Comparison of ENCODE assay signal across 11 cellular contexts in genomic region chr7:76283254-76284159, GRCh38. TPM values are rescaled to one million over a fixed set of nuclear protein-coding genes. Genes with fewer than 3 reads are reported as not detected.
DNase-seq lines count a peak whose midpoint lies in the region; ATAC-seq and TF ChIP-seq lines count a peak whose summit lies in the region.
"Had no signal": no experiment of that assay in that cellular context is flagged by ENCODE, and none has a peak within 500 bp of the region (broad histone marks: within the 10 kb centered on the region; RNA-seq: fewer than 3 reads in every experiment).

No MANE protein-coding gene starts in this region.

- H3K27ac Mint-ChIP-seq in activated CD4-positive, alpha-beta T cell treated with anti-CD3 and anti-CD28 coated beads, Interleukin-2, amount 10 ng/mL, durations not matched to agents 7 days and 5 days = no peak overlapping the region
- H3K27ac Mint-ChIP-seq in WTC11 = no peak overlapping the region
- H3K27ac Mint-ChIP-seq in stimulated activated naive B cell treated with anti-CD40 and anti-IgM and Interleukin-4, amounts not matched to agents 10 μg/mL and 1 μg/mL and 100 μg/mL, for 72 hours = no peak overlapping the region

- H3K4me3 Mint-ChIP-seq in activated CD4-positive, alpha-beta T cell treated with anti-CD3 and anti-CD28 coated beads, Interleukin-2, amount 10 ng/mL, durations not matched to agents 7 days and 5 days = peak overlapping the region; percentile 47
- H3K4me3 Mint-ChIP-seq in WTC11 = peak overlapping the region; percentile 72
- peak overlapping the region; percentile 61 to 68 for H3K4me3 Mint-ChIP-seq in stimulated activated naive B cell treated with anti-CD40 and anti-IgM and Interleukin-4, amounts not matched to agents 10 μg/mL and 1 μg/mL and 100 μg/mL, for 72 hours

- peaks cover 14% of the 10 kb centered on the region for H3K4me1 Mint-ChIP-seq in activated CD4-positive, alpha-beta T cell treated with anti-CD3 and anti-CD28 coated beads, Interleukin-2, amount 10 ng/mL, durations not matched to agents 7 days and 5 days
- peaks cover 19% of the 10 kb centered on the region for H3K4me1 Mint-ChIP-seq in WTC11
- peaks cover 16 to 19% of the 10 kb centered on the region in 2 donors for H3K4me1 Mint-ChIP-seq in stimulated activated naive B cell treated with anti-CD40 and anti-IgM and Interleukin-4, amounts not matched to agents 10 μg/mL and 1 μg/mL and 100 μg/mL, for 72 hours

- no peak for ATAC-seq in WTC11
- no peak for ATAC-seq in stimulated activated naive B cell treated with anti-CD40 and anti-IgM and Interleukin-4, amounts not matched to agents 10 μg/mL and 1 μg/mL and 100 μg/mL, for 72 hours (replicated peaks)
- no peak for ATAC-seq in GM19351 (IDR thresholded peaks at IDR 0.05; ENCODE audit: unreplicated experiment)

- no peaks in the 10 kb centered on the region for H3K9me3 Mint-ChIP-seq in activated CD4-positive, alpha-beta T cell treated with anti-CD3 and anti-CD28 coated beads, Interleukin-2, amount 10 ng/mL, durations not matched to agents 7 days and 5 days
- H3K9me3 Mint-ChIP-seq in WTC11 = no peaks in the 10 kb centered on the region
- H3K9me3 Mint-ChIP-seq in stimulated activated naive B cell treated with anti-CD40 and anti-IgM and Interleukin-4, amounts not matched to agents 10 μg/mL and 1 μg/mL and 100 μg/mL, for 72 hours = no peaks in the 10 kb centered on the region

- no peaks in the 10 kb centered on the region for H3K9me3 ChIP-seq in iPS-18a (ENCODE audit: control insufficient read depth, low read depth, low read length)

- peaks cover 49% of the 10 kb centered on the region for H3K27me3 ChIP-seq in iPS-18a (ENCODE audit: control insufficient read depth, insufficient read depth, low read length)

- no peak for DNase-seq in activated CD4-positive, alpha-beta T cell treated with anti-CD3 and anti-CD28 coated beads, Interleukin-2, amount 10 ng/mL, durations not matched to agents 7 days and 5 days
- DNase-seq in activated CD4-positive, alpha-beta T cell treated with anti-CD3 and anti-CD28 coated beads, Interleukin-2, amount 50 U/mL, for 1 hour = no peak
- DNase-seq in WTC11 (ENCODE audit: low spot score) (no peak), NK-92 (lab: John Stamatoyannopoulos, UW; ENCODE audit: unreplicated experiment) (no peak), retina (no peak)
- no peak for DNase-seq in stimulated activated naive B cell treated with anti-CD40 and anti-IgM and Interleukin-4, amounts not matched to agents 10 μg/mL and 1 μg/mL and 100 μg/mL, for 72 hours
- DNase-seq: erythroblast, mesenchymal stem cell, NCI-H526 treated with DMSO at 0.1 percent for 48 hours had no signal

- H3K4me1 ChIP-seq in iPS-18a (ENCODE audit: control insufficient read depth, low read depth, low read length) = peaks cover 8% of the 10 kb centered on the region

- H3K9ac ChIP-seq in iPS-18a (ENCODE audit: low read length) = no peak overlapping the region

- peaks cover 46% of the 10 kb centered on the region for H3K27me3 Mint-ChIP-seq in activated CD4-positive, alpha-beta T cell treated with anti-CD3 and anti-CD28 coated beads, Interleukin-2, amount 10 ng/mL, durations not matched to agents 7 days and 5 days
- peaks cover 54% of the 10 kb centered on the region for H3K27me3 Mint-ChIP-seq in WTC11 (ENCODE audit: low read depth)
- peaks cover 58 to 72% of the 10 kb centered on the region in 2 donors for H3K27me3 Mint-ChIP-seq in stimulated activated naive B cell treated with anti-CD40 and anti-IgM and Interleukin-4, amounts not matched to agents 10 μg/mL and 1 μg/mL and 100 μg/mL, for 72 hours

- no peak overlapping the region for H3K27ac ChIP-seq in iPS-18a (ENCODE audit: low read length)

- H3K4me3 ChIP-seq in iPS-18a (ENCODE audit: low read length) = peak overlapping the region; percentile 74

- no peaks in the 10 kb centered on the region for H3K36me3 ChIP-seq in iPS-18a (ENCODE audit: control insufficient read depth, low read depth, low read length)

- CTCF ChIA-PET in activated CD4-positive, alpha-beta T cell treated with anti-CD3 and anti-CD28 coated beads, Interleukin-2, amount 10 ng/mL, durations not matched to agents 7 days and 5 days (lab: Charles Lee) = interaction anchor here (0.5 to 4.4 kb wide), 7 partner anchors 8 to 45 kb away, joined by 3 to 29 read pairs (median 4); no protein-coding TSS in a partner anchor
- CTCF ChIA-PET in WTC11 (lab: Charles Lee) = interaction anchor here (0.7 to 5.5 kb wide), 10 partner anchors 7 to 124 kb away, joined by 3 to 35 read pairs (median 6); no protein-coding TSS in a partner anchor

- POLR2A ChIA-PET in activated CD4-positive, alpha-beta T cell treated with anti-CD3 and anti-CD28 coated beads, Interleukin-2, amount 10 ng/mL, durations not matched to agents 7 days and 5 days (lab: Charles Lee) = no interaction called here
- POLR2A ChIA-PET in WTC11 (lab: Charles Lee) = interaction anchor here (0.6 to 1.3 kb wide), 2 partner anchors 10 to 31 kb away, joined by 3 read pairs; no protein-coding TSS in a partner anchor

- TF ChIP-seq CTCF in WTC11 (IDR thresholded peaks at IDR 0.05) = no peak

- H3K36me3 Mint-ChIP-seq in activated CD4-positive, alpha-beta T cell treated with anti-CD3 and anti-CD28 coated beads, Interleukin-2, amount 10 ng/mL, durations not matched to agents 7 days and 5 days (ENCODE audit: low read depth) = no peaks in the 10 kb centered on the region
- no peaks in the 10 kb centered on the region; the same call in 1 of the 2 replicates for H3K36me3 Mint-ChIP-seq in WTC11
- peaks cover 0 to 3% of the 10 kb centered on the region in 2 donors for H3K36me3 Mint-ChIP-seq in stimulated activated naive B cell treated with anti-CD40 and anti-IgM and Interleukin-4, amounts not matched to agents 10 μg/mL and 1 μg/mL and 100 μg/mL, for 72 hours

TF ChIP-seq in WTC11, 78 proteins besides CTCF, POLR2A, EP300 and RAD21 (continues in another document):
- TF ChIP-seq IRF1 (CRISPR knock-in tag; IDR thresholded peaks at IDR 0.05) (no peak), MLX (CRISPR knock-in tag; IDR thresholded peaks at IDR 0.05) (no peak), FOXP4 (CRISPR knock-in tag; IDR thresholded peaks at IDR 0.05) (no peak), ETV6 (CRISPR knock-in tag; IDR thresholded peaks at IDR 0.05) (no peak), FOXJ3 (CRISPR knock-in tag; IDR thresholded peaks at IDR 0.05; ENCODE audit: borderline replicate concordance) (no peak), ESRRA (CRISPR knock-in tag; IDR thresholded peaks at IDR 0.05; ENCODE audit: borderline replicate concordance) (no peak), ZNF425 (CRISPR knock-in tag; conservative IDR thresholded peaks at IDR 0.05) (no peak), CDX4 (CRISPR knock-in tag; IDR thresholded peaks at IDR 0.05; ENCODE audit: borderline replicate concordance) (no peak), ZNF396 (CRISPR knock-in tag; IDR thresholded peaks at IDR 0.05; ENCODE audit: borderline replicate concordance) (no peak)

RNA-seq across cellular contexts. Expression of gene HSPB1, which starts 19.0 kb away (rescaled TPM):
- total RNA-seq in activated CD4-positive, alpha-beta T cell treated with anti-CD3 and anti-CD28 coated beads, Interleukin-2, amount 10 ng/mL, durations not matched to agents 7 days and 5 days = 10 to 100 TPM; 27.0 to 28.1 TPM
- 202 to 299 TPM (median 285 TPM) in 3 replicates for total RNA-seq in WTC11 (2021)
